ENCODE assay signal across 8 cellular contexts in genomic region chr17:58631523-58632323, GRCh38.
DNase-seq lines count a peak whose midpoint lies in the region; ATAC-seq and TF ChIP-seq lines count a peak whose summit lies in the region.

No MANE protein-coding gene starts in this region.

- H3K9me3 ChIP-seq in SK-N-SH (no peaks in the 10 kb centered on the region), osteoblast (ENCODE audit: low read depth, low read length) (no peaks in the 10 kb centered on the region), testis (no peaks in the 10 kb centered on the region)

- no peaks in the 10 kb centered on the region for H3K27me3 Mint-ChIP-seq in activated naive CD8-positive, alpha-beta T cell treated with anti-CD3 and anti-CD28 coated beads for 36 hours

- H3K27me3 ChIP-seq in SK-N-SH (ENCODE audit: insufficient read depth) (no peaks in the 10 kb centered on the region), osteoblast (ENCODE audit: insufficient read depth, low read length) (no peaks in the 10 kb centered on the region), testis (no peaks in the 10 kb centered on the region)

- TF ChIP-seq POLR2A in NB4 (IDR thresholded peaks at IDR 0.05; ENCODE audit: extremely low read depth, insufficient read length) (peak; percentile 98), testis (IDR thresholded peaks at IDR 0.05) (peak; percentile 87)

- H3K4me1 ChIP-seq in SK-N-SH (ENCODE audit: control insufficient read depth in 1 of 2, insufficient read depth in 2 of 2, low read depth in 1 of 2, low read length in 1 of 2): peaks cover 0 to 5% of the 10 kb centered on the region in 2 experiments; a peak in 1 of 4 replicates
- peaks cover 5% of the 10 kb centered on the region for H3K4me1 ChIP-seq in osteoblast (ENCODE audit: insufficient read depth, low read length)
- peaks cover 4% of the 10 kb centered on the region for H3K4me1 ChIP-seq in testis

- peak; percentile 60 to 67; a peak in 3 of 4 replicates for TF ChIP-seq EP300 in SK-N-SH (IDR thresholded peaks at IDR 0.05; ENCODE audit: borderline replicate concordance in 1 of 2, low read depth in 1 of 2, low read length in 1 of 2)

- H4K20me1 ChIP-seq in SK-N-SH (ENCODE audit: insufficient read depth) (no peaks in the 10 kb centered on the region), osteoblast (ENCODE audit: insufficient read depth, low read length) (no peaks in the 10 kb centered on the region)

- no peaks in the 10 kb centered on the region for H3K36me3 Mint-ChIP-seq in activated naive CD8-positive, alpha-beta T cell treated with anti-CD3 and anti-CD28 coated beads for 36 hours

- peak; percentile 49 for TF ChIP-seq RAD21 in SK-N-SH (IDR thresholded peaks at IDR 0.05; ENCODE audit: low read length)

- WGBS in SK-N-SH (ENCODE audit: low lambda C conversion rate): 2% methylated on average over 30 of the region's 30 CpGs
- WGBS in testis, 2 donors: 0% methylated on average over 30 of the region's 30 CpGs

- DNase-seq in NB4 (ENCODE audit: low read depth) (peak; percentile 96), SK-N-SH (peak; percentile 88), Right ventricle myocardium inferior (ENCODE audit: missing footprints) (peak; percentile 94), osteoblast (ENCODE audit: insufficient read length, low spot score, missing footprints) (peak; percentile 88), testis (peak; percentile 96)
- peak; percentile 93 for DNase-seq in activated naive CD8-positive, alpha-beta T cell treated with anti-CD3 and anti-CD28 coated beads for 36 hours

- H3K4me1 Mint-ChIP-seq in activated naive CD8-positive, alpha-beta T cell treated with anti-CD3 and anti-CD28 coated beads for 36 hours: peaks cover 4% of the 10 kb centered on the region

- intact Hi-C loops in Right ventricle myocardium inferior (cut with DNase I): loop anchor here (1.0 kb wide), 2 partner anchors 28 to 113 kb away; no protein-coding TSS in a partner anchor
- intact Hi-C loops in testis (cut with DNase I; ENCODE audit: low total_unique reads): no loop called here

- peak overlapping the region; percentile 67 for H3K4me2 ChIP-seq in SK-N-SH
- peak overlapping the region; percentile 90 for H3K4me2 ChIP-seq in osteoblast (ENCODE audit: insufficient read depth, low read length)

- H3K9ac ChIP-seq in SK-N-SH: peak overlapping the region; percentile 66

- H3K9me3 Mint-ChIP-seq in activated naive CD8-positive, alpha-beta T cell treated with anti-CD3 and anti-CD28 coated beads for 36 hours: no peaks in the 10 kb centered on the region

- peaks cover 13% of the 10 kb centered on the region for H3F3A ChIP-seq in SK-N-SH (replicated peaks; ENCODE audit: insufficient read depth)

- H3K36me3 ChIP-seq in SK-N-SH (replicated peaks in 1 of 2; ENCODE audit: control insufficient read depth in 1 of 2, insufficient read depth in 2 of 2, low read length in 1 of 2) (no peaks in the 10 kb centered on the region), osteoblast (ENCODE audit: insufficient read depth, low read length) (no peaks in the 10 kb centered on the region), testis (ENCODE audit: low read depth, missing control alignments) (no peaks in the 10 kb centered on the region)

- TF ChIP-seq CTCF in NB4 (IDR thresholded peaks at IDR 0.05; ENCODE audit: low read depth, low read length): no peak
- TF ChIP-seq CTCF in SK-N-SH (IDR thresholded peaks at IDR 0.05): peak; percentile 41
- TF ChIP-seq CTCF in osteoblast (IDR thresholded peaks at IDR 0.05; ENCODE audit: extremely low read depth, low read depth, low read length): peak; percentile 12
- peak in 2 of 3 experiments; percentile 6 to 42 for TF ChIP-seq CTCF in testis (IDR thresholded peaks at IDR 0.05)

- POLR2A ChIA-PET in SK-N-SH (lab: Yijun Ruan, JAX): interaction anchor here (0.6 to 2.9 kb wide), 43 partner anchors 9 to 1211 kb away, joined by 3 to 72 read pairs (median 5); partner anchors contain the start of genes MTMR4, PPM1E, PRR11 and RAD51C

- H3K27ac ChIP-seq in SK-N-SH (ENCODE audit: low read depth in 2 of 2, low read length in 1 of 2): peak overlapping the region; percentile 78 to 92
- peak overlapping the region; percentile 100 for H3K27ac ChIP-seq in osteoblast (ENCODE audit: low read depth, low read length)
- H3K27ac ChIP-seq in testis: peak overlapping the region; percentile 68 to 80

- ATAC-seq in HG02571 (IDR thresholded peaks at IDR 0.05; ENCODE audit: unreplicated experiment) (peak; percentile 67), Right ventricle myocardium inferior (peak; percentile 96)

- no peak overlapping the region for H3K4me3 Mint-ChIP-seq in activated naive CD8-positive, alpha-beta T cell treated with anti-CD3 and anti-CD28 coated beads for 36 hours

- H3K9me2 ChIP-seq in SK-N-SH: no peaks in the 10 kb centered on the region

- H3K79me2 ChIP-seq in SK-N-SH (ENCODE audit: insufficient read depth) (no peaks in the 10 kb centered on the region), osteoblast (ENCODE audit: insufficient read depth, low read length) (no peaks in the 10 kb centered on the region)

- CTCF ChIA-PET in SK-N-SH (lab: Yijun Ruan, JAX): interaction anchor here (0.6 to 2.9 kb wide), 30 partner anchors 10 to 460 kb away, joined by 3 to 25 read pairs (median 4); partner anchors contain the start of gene TEX14

- H3K27ac Mint-ChIP-seq in activated naive CD8-positive, alpha-beta T cell treated with anti-CD3 and anti-CD28 coated beads for 36 hours: no peak overlapping the region

- H2AFZ ChIP-seq in SK-N-SH (ENCODE audit: low read depth): peak overlapping the region; percentile 97
- H2AFZ ChIP-seq in osteoblast (ENCODE audit: low read length): peak overlapping the region; percentile 92

- H3K4me3 ChIP-seq in GM08714 (ENCODE audit: low read length) (peak overlapping the region; percentile 61), NB4 (ENCODE audit: low read depth, low read length) (peak overlapping the region; percentile 53), SK-N-SH (ENCODE audit: low read depth in 2 of 2, low read length in 1 of 2) (peak overlapping the region; percentile 43 to 48), osteoblast (ENCODE audit: insufficient read depth, low read length) (peak overlapping the region; percentile 68), testis (peak overlapping the region; percentile 52 to 56)

TF ChIP-seq in SK-N-SH, 30 proteins besides CTCF, POLR2A, EP300 and RAD21 (continues in another document):
- peak; percentile 56; the same call in 1 of the 2 replicates for TF ChIP-seq MEF2A (IDR thresholded peaks at IDR 0.05; ENCODE audit: borderline replicate concordance, low read depth)
- TF ChIP-seq REST (IDR thresholded peaks at IDR 0.05; ENCODE audit: low read depth, low read length): peak; percentile 84
- peak; percentile 24; the same call in 1 of the 2 replicates for TF ChIP-seq USF1 (IDR thresholded peaks at IDR 0.05; ENCODE audit: borderline replicate concordance, low read depth)
- TF ChIP-seq FOXJ3 (CRISPR knock-in tag; IDR thresholded peaks at IDR 0.05): peak; percentile 66
- no peak for TF ChIP-seq NRF1 (IDR thresholded peaks at IDR 0.05; ENCODE audit: low read depth, low read length)
- peak; percentile 83 for TF ChIP-seq TCF12 (IDR thresholded peaks at IDR 0.05)
- TF ChIP-seq TAF1 (IDR thresholded peaks at IDR 0.05; ENCODE audit: borderline replicate concordance, low read depth, low read length): peak; percentile 96
- peak; percentile 7; the same call in 1 of the 2 replicates for TF ChIP-seq RFX5 (IDR thresholded peaks at IDR 0.05; ENCODE audit: low read length)
- TF ChIP-seq, protein P1, sequence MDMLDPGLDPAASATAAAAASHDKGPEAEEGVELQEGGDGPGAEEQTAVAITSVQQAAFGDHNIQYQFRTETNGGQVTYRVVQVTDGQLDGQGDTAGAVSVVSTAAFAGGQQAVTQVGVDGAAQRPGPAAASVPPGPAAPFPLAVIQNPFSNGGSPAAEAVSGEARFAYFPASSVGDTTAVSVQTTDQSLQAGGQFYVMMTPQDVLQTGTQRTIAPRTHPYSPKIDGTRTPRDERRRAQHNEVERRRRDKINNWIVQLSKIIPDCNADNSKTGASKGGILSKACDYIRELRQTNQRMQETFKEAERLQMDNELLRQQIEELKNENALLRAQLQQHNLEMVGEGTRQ (IDR thresholded peaks at IDR 0.05; ENCODE audit: borderline replicate concordance, low read depth, low read length): no peak
- TF ChIP-seq ELF1 (IDR thresholded peaks at IDR 0.05): peak; percentile 47; the same call in 1 of the 2 replicates
- peak; percentile 96 for TF ChIP-seq CHD2 (IDR thresholded peaks at IDR 0.05; ENCODE audit: low read length, partially characterized antibody)
- peak; percentile 100 for TF ChIP-seq SIN3A (IDR thresholded peaks at IDR 0.05; ENCODE audit: borderline replicate concordance, low read depth, low read length)

Comparison
In these comparisons a context has a peak if more than half of its experiments do, and no peak if none do; other contexts are left out.
1. Peak in every context shown above with its lines: DNase-seq, ATAC-seq, H3K4me3 ChIP-seq and H3K27ac ChIP-seq.